In the genomic region with DNA sequence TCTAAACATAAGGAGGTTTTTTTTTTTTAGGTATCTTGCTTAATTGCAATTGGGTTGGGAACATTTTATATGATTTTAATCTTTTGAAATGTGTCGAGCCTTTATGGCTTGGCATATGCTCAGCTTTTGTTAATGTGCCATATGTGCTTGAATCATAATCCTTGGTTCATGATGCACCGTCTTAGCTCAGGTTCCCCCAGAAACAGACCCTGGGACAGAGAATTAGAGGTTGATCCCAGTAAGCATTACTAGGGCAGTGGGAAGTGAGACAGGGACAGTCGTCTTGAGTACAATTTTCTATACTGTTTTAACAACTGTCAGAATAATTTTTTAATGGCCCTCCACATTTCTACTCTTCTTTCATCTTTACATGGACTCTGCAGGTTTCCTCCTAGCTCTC, we compare ENCODE assay signal across 19 cellular contexts.
"Had no signal": no experiment of that assay in that cellular context is flagged by ENCODE, and none has a peak within 500 bp of the region (broad histone marks: within the 10 kb centered on the region; RNA-seq: fewer than 3 reads in every experiment).

No MANE protein-coding gene starts in this region.

- H3K27me3 Mint-ChIP-seq: activated CD4-positive, alpha-beta memory T cell treated with anti-CD3 and anti-CD28 coated beads for 36 hours; activated CD4-positive, alpha-beta T cell treated with anti-CD3 and anti-CD28 coated beads, Interleukin-2, amount 10 ng/mL, durations not matched to agents 7 days and 5 days; activated naive CD8-positive, alpha-beta T cell; T-cell had no signal

- H3K4me1 Mint-ChIP-seq: activated CD4-positive, alpha-beta T cell treated with anti-CD3 and anti-CD28 coated beads, Interleukin-2, amount 10 ng/mL, durations not matched to agents 7 days and 5 days had no signal

- H3K9me3 Mint-ChIP-seq: activated CD4-positive, alpha-beta memory T cell treated with anti-CD3 and anti-CD28 coated beads for 36 hours; activated T-cell treated with anti-CD3 and anti-CD28 coated beads, Interleukin-2, amount 50 U/mL, for 4 hours; T-cell had no signal

- H3K27ac ChIP-seq: SK-N-MC had no signal

- DNase-seq: activated CD4-positive, alpha-beta memory T cell treated with anti-CD3 and anti-CD28 coated beads for 36 hours; activated CD4-positive, alpha-beta T cell treated with anti-CD3 and anti-CD28 coated beads, Interleukin-2, amount 10 ng/mL, durations not matched to agents 7 days and 5 days; activated CD4-positive, CD25-positive, alpha-beta regulatory T cell; activated CD8-positive, alpha-beta memory T cell treated with anti-CD3 and anti-CD28 coated beads for 24 hours; activated effector memory CD4-positive, alpha-beta T cell treated with anti-CD3 and anti-CD28 coated beads, Interleukin-2, amount 50 U/mL, for 16 hours; activated naive CD4-positive, alpha-beta T cell treated with Interleukin-2 at 50 U/mL for 16 hours; activated T-cell treated with anti-CD3 and anti-CD28 coated beads, Interleukin-2, amount 50 U/mL, for 4 hours; caudate nucleus; cortex of kidney; NCI-H1092; NCI-H1417; NCI-H1930; NCI-H510A treated with DMSO at 0.1 percent for 48 hours; NCI-H748 treated with DMSO at 0.1 percent for 48 hours; T-cell; T-helper 2 cell; T1000 had no signal

- H3K4me3 ChIP-seq: SK-N-MC had no signal

- H3K4me3 Mint-ChIP-seq: activated CD4-positive, alpha-beta memory T cell treated with anti-CD3 and anti-CD28 coated beads for 36 hours; activated CD4-positive, alpha-beta T cell treated with anti-CD3 and anti-CD28 coated beads, Interleukin-2, amount 10 ng/mL, durations not matched to agents 7 days and 5 days; activated naive CD8-positive, alpha-beta T cell; activated T-cell treated with anti-CD3 and anti-CD28 coated beads, Interleukin-2, amount 50 U/mL, for 4 hours; T-cell had no signal

- H3K27ac Mint-ChIP-seq: activated CD4-positive, alpha-beta memory T cell treated with anti-CD3 and anti-CD28 coated beads for 36 hours; activated CD4-positive, alpha-beta T cell treated with anti-CD3 and anti-CD28 coated beads, Interleukin-2, amount 10 ng/mL, durations not matched to agents 7 days and 5 days; activated naive CD8-positive, alpha-beta T cell; T-cell had no signal
